ENCODE assay signal across 1 cellular context in the genomic region with DNA sequence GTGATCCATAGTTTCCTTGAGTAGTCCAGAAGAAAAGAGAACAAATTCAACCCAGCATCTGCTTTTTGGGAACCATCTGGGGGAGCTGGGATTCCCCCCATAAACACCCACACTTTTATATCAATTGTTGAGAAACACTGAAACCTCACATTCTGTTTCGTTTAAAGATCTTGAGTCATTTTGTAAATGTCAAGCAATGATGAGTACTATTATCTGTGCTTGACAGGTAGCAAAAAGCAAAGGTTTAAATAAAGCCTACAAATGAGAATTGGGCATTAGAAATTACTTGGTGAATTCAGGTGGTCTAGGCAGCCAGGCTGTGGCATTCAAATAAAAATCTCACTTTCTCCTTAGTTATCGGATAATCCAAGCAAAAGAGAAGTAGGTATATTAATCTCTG.
A peak's percentile ranks its signal among the peaks of the same experiment; 100 is the strongest.
TF ChIP-seq lines count a peak whose summit lies in the region.

No MANE protein-coding gene starts in this region.

TF ChIP-seq in GM12878, 131 proteins besides CTCF, POLR2A, EP300 and RAD21:
- TF ChIP-seq, protein P1, sequence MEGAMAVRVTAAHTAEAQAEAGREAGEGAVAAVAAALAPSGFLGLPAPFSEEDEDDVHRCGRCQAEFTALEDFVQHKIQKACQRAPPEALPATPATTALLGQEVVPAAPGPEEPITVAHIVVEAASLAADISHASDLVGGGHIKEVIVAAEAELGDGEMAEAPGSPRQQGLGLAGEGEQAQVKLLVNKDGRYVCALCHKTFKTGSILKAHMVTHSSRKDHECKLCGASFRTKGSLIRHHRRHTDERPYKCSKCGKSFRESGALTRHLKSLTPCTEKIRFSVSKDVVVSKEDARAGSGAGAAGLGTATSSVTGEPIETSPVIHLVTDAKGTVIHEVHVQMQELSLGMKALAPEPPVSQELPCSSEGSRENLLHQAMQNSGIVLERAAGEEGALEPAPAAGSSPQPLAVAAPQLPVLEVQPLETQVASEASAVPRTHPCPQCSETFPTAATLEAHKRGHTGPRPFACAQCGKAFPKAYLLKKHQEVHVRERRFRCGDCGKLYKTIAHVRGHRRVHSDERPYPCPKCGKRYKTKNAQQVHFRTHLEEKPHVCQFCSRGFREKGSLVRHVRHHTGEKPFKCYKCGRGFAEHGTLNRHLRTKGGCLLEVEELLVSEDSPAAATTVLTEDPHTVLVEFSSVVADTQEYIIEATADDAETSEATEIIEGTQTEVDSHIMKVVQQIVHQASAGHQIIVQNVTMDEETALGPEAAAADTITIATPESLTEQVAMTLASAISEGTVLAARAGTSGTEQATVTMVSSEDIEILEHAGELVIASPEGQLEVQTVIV (IDR thresholded peaks at IDR 0.05; ENCODE audit: borderline replicate concordance, partially characterized antibody): no peak
- no peak for TF ChIP-seq TAF1 (IDR thresholded peaks at IDR 0.05; ENCODE audit: borderline replicate concordance, low read depth, low read length)
- TF ChIP-seq SRF (IDR thresholded peaks at IDR 0.05; ENCODE audit: low read depth in 2 of 2, low read length in 2 of 2): no peak
- TF ChIP-seq SIX5 (IDR thresholded peaks at IDR 0.05; ENCODE audit: low read depth, low read length, severe bottlenecking): no peak
- TF ChIP-seq MTA2 (IDR thresholded peaks at IDR 0.05; ENCODE audit: low read depth): no peak
- TF ChIP-seq ZZZ3 (IDR thresholded peaks at IDR 0.05; ENCODE audit: control insufficient read depth, insufficient read length, low read depth): no peak
- 0 out of 2 replicates have a peak, but pooled peaks have one; percentile 5 for TF ChIP-seq RUNX3 (IDR thresholded peaks at IDR 0.05; ENCODE audit: low read length)
- TF ChIP-seq SMARCA5 (IDR thresholded peaks at IDR 0.05): no peak
- TF ChIP-seq ZNF622 (IDR thresholded peaks at IDR 0.05): no peak
- TF ChIP-seq, protein P2, sequence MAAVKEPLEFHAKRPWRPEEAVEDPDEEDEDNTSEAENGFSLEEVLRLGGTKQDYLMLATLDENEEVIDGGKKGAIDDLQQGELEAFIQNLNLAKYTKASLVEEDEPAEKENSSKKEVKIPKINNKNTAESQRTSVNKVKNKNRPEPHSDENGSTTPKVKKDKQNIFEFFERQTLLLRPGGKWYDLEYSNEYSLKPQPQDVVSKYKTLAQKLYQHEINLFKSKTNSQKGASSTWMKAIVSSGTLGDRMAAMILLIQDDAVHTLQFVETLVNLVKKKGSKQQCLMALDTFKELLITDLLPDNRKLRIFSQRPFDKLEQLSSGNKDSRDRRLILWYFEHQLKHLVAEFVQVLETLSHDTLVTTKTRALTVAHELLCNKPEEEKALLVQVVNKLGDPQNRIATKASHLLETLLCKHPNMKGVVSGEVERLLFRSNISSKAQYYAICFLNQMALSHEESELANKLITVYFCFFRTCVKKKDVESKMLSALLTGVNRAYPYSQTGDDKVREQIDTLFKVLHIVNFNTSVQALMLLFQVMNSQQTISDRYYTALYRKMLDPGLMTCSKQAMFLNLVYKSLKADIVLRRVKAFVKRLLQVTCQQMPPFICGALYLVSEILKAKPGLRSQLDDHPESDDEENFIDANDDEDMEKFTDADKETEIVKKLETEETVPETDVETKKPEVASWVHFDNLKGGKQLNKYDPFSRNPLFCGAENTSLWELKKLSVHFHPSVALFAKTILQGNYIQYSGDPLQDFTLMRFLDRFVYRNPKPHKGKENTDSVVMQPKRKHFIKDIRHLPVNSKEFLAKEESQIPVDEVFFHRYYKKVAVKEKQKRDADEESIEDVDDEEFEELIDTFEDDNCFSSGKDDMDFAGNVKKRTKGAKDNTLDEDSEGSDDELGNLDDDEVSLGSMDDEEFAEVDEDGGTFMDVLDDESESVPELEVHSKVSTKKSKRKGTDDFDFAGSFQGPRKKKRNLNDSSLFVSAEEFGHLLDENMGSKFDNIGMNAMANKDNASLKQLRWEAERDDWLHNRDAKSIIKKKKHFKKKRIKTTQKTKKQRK (IDR thresholded peaks at IDR 0.05; ENCODE audit: low read depth, low read length): no peak
- TF ChIP-seq, protein P3, sequence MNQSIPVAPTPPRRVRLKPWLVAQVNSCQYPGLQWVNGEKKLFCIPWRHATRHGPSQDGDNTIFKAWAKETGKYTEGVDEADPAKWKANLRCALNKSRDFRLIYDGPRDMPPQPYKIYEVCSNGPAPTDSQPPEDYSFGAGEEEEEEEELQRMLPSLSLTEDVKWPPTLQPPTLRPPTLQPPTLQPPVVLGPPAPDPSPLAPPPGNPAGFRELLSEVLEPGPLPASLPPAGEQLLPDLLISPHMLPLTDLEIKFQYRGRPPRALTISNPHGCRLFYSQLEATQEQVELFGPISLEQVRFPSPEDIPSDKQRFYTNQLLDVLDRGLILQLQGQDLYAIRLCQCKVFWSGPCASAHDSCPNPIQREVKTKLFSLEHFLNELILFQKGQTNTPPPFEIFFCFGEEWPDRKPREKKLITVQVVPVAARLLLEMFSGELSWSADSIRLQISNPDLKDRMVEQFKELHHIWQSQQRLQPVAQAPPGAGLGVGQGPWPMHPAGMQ (IDR thresholded peaks at IDR 0.05; ENCODE audit: borderline replicate concordance): no peak
- TF ChIP-seq RCOR1 (conservative IDR thresholded peaks at IDR 0.05; ENCODE audit: low read depth, low read length): no peak
- TF ChIP-seq, protein P4, sequence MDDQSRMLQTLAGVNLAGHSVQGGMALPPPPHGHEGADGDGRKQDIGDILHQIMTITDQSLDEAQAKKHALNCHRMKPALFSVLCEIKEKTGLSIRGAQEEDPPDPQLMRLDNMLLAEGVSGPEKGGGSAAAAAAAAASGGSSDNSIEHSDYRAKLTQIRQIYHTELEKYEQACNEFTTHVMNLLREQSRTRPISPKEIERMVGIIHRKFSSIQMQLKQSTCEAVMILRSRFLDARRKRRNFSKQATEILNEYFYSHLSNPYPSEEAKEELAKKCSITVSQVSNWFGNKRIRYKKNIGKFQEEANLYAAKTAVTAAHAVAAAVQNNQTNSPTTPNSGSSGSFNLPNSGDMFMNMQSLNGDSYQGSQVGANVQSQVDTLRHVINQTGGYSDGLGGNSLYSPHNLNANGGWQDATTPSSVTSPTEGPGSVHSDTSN (IDR thresholded peaks at IDR 0.05; ENCODE audit: insufficient replicate concordance, low read depth, low read length): no peak
- TF ChIP-seq, protein P5, sequence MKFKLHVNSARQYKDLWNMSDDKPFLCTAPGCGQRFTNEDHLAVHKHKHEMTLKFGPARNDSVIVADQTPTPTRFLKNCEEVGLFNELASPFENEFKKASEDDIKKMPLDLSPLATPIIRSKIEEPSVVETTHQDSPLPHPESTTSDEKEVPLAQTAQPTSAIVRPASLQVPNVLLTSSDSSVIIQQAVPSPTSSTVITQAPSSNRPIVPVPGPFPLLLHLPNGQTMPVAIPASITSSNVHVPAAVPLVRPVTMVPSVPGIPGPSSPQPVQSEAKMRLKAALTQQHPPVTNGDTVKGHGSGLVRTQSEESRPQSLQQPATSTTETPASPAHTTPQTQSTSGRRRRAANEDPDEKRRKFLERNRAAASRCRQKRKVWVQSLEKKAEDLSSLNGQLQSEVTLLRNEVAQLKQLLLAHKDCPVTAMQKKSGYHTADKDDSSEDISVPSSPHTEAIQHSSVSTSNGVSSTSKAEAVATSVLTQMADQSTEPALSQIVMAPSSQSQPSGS (IDR thresholded peaks at IDR 0.05; ENCODE audit: low read length): peak; percentile 33; the same call in 1 of the 2 replicates
- no peak for TF ChIP-seq NFIC (IDR thresholded peaks at IDR 0.05; ENCODE audit: low read depth, low read length)
- TF ChIP-seq, protein P6, sequence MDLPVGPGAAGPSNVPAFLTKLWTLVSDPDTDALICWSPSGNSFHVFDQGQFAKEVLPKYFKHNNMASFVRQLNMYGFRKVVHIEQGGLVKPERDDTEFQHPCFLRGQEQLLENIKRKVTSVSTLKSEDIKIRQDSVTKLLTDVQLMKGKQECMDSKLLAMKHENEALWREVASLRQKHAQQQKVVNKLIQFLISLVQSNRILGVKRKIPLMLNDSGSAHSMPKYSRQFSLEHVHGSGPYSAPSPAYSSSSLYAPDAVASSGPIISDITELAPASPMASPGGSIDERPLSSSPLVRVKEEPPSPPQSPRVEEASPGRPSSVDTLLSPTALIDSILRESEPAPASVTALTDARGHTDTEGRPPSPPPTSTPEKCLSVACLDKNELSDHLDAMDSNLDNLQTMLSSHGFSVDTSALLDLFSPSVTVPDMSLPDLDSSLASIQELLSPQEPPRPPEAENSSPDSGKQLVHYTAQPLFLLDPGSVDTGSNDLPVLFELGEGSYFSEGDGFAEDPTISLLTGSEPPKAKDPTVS (IDR thresholded peaks at IDR 0.05; ENCODE audit: low read depth, low read length): no peak
- no peak for TF ChIP-seq EED (IDR thresholded peaks at IDR 0.05; ENCODE audit: low read depth)
TF ChIP-seq in GM12878: peak in this region for 2.
